23 cellular contexts compared by ENCODE assay signal in genomic region chr9:88716636-88717035, GRCh38.
"Had no signal": no experiment of that assay in that cellular context is flagged by ENCODE, and none has a peak within 500 bp of the region (broad histone marks: within the 10 kb centered on the region; RNA-seq: fewer than 3 reads in every experiment).

No MANE protein-coding gene starts in this region.

- H3K27ac ChIP-seq: hepatocyte, left lung, ovary, prostate gland, stomach, suprapubic skin, transverse colon, uterus had no signal

- DNase-seq: activated B cell treated with CpG ODN at 0.5 μM for 24 hours; activated CD4-positive, alpha-beta T cell treated with anti-CD3 and anti-CD28 coated beads for 36 hours; activated CD4-positive, alpha-beta T cell treated with anti-CD3 and anti-CD28 coated beads, Interleukin-2, amount 50 U/mL, for 4 hours; activated CD8-positive, alpha-beta memory T cell treated with anti-CD3 and anti-CD28 coated beads, Interleukin-2, amount 50 U/mL, for 48 hours; activated naive CD4-positive, alpha-beta T cell treated with Interleukin-2 at 50 U/mL for 16 hours; activated naive CD8-positive, alpha-beta T cell treated with anti-CD3 and anti-CD28 coated beads for 36 hours; activated T-cell treated with anti-CD3 and anti-CD28 coated beads, Interleukin-2, amount 50 U/mL, for 4 hours; amniotic stem cell; glutamatergic neuron; kidney glomerular epithelial cell; left lung; naive thymus-derived CD8-positive, alpha-beta T cell; ovary; stimulated activated CD4-positive, alpha-beta T cell treated with anti-CD3 and anti-CD28 coated beads, Interleukin-12 subunit alpha, Interleukin-12 subunit beta, amount 100 ng/mL, for 4 hours; stimulated activated CD4-positive, alpha-beta T cell treated with anti-CD3 and anti-CD28 coated beads, Interleukin-4, amount 100 ng/mL, for 4 hours; stomach; T-helper 17 cell; transverse colon; uterus had no signal

- H3K27me3 ChIP-seq: hepatocyte, left lung, ovary, stomach, suprapubic skin, transverse colon, uterus had no signal

- H3K4me1 ChIP-seq: left lung, prostate gland, suprapubic skin, transverse colon had no signal

- H3K9me3 ChIP-seq: ovary, prostate gland, suprapubic skin, transverse colon, uterus had no signal

- H2AFZ ChIP-seq: hepatocyte had no signal

- H3K4me3 ChIP-seq: hepatocyte, left lung, lung, ovary, prostate gland, stomach, suprapubic skin, transverse colon, uterus had no signal

- H3K36me3 ChIP-seq: left lung, ovary, prostate gland, stomach, suprapubic skin, transverse colon, uterus had no signal

- H3K4me2 ChIP-seq: hepatocyte had no signal

- ATAC-seq: activated CD4-positive, alpha-beta T cell treated with anti-CD3 and anti-CD28 coated beads for 36 hours; activated T-cell treated with anti-CD3 and anti-CD28 coated beads, Interleukin-2, amount 50 U/mL, for 4 hours; left lung; naive thymus-derived CD8-positive, alpha-beta T cell; T-helper 17 cell had no signal

- H3K79me2 ChIP-seq: hepatocyte had no signal
